Comparison of ENCODE assay signal across 8 cellular contexts in the genomic region with DNA sequence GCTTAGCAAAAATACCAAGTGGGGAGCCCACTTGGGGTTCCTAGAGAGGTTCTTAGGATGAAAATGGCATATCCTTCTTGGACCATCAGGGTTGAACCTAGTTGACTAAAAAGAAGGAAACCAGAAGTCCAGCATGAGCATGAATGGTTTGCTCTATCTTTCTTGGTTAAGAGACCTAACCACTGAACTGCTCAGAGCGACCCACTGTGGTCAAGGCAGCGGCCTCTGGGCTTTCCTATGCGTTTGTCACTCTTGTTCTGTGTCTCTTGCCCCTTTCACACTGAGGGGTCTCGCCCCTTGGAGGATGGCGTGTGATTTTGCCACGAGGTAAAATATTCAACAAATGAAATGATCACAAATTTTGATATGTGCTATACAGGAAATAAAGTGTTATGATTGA. TPM values are rescaled to one million over a fixed set of nuclear protein-coding genes. Genes with fewer than 3 reads are reported as not detected.
A peak's percentile ranks its signal among the peaks of the same experiment; 100 is the strongest.
DNase-seq lines count a peak whose midpoint lies in the region; ATAC-seq and TF ChIP-seq lines count a peak whose summit lies in the region.

No MANE protein-coding gene starts in this region.

- CTCF ChIA-PET in activated CD4-positive, alpha-beta T cell treated with anti-CD3 and anti-CD28 coated beads, Interleukin-2, amount 10 ng/mL, durations not matched to agents 7 days and 5 days (lab: Charles Lee) = interaction anchor here (0.6 to 4.0 kb wide), 16 partner anchors 9 to 97 kb away, joined by 3 to 16 read pairs (median 4); partner anchors contain the start of genes ALOXE3, AURKB, CTC1 and HES7

- H3K4me1 Mint-ChIP-seq in activated CD4-positive, alpha-beta T cell treated with anti-CD3 and anti-CD28 coated beads, Interleukin-2, amount 10 ng/mL, durations not matched to agents 7 days and 5 days = peaks cover 11% of the 10 kb centered on the region
- H3K4me1 Mint-ChIP-seq in activated T-helper 17 cell treated with anti-CD3 and anti-CD28 coated beads, Interleukin-2, amount 50 U/mL, for 72 hours = peaks cover 5% of the 10 kb centered on the region

- H3K27ac Mint-ChIP-seq in activated CD4-positive, alpha-beta T cell treated with anti-CD3 and anti-CD28 coated beads, Interleukin-2, amount 10 ng/mL, durations not matched to agents 7 days and 5 days = peak overlapping the region; percentile 42
- peak overlapping the region; percentile 77 for H3K27ac Mint-ChIP-seq in activated T-helper 17 cell treated with anti-CD3 and anti-CD28 coated beads, Interleukin-2, amount 50 U/mL, for 72 hours

- TF ChIP-seq CTCF in testis (IDR thresholded peaks at IDR 0.05) = no peak

- H3K9ac ChIP-seq in iPS-20b (ENCODE audit: low read depth, low read length) = no peak overlapping the region; the same call in 1 of the 2 replicates

- H3K9me3 ChIP-seq in iPS-20b (ENCODE audit: insufficient read depth, low read depth, low read length) (no peaks in the 10 kb centered on the region), testis (no peaks in the 10 kb centered on the region)

- H3K4me3 ChIP-seq in iPS-20b (ENCODE audit: low read length) = peak overlapping the region; percentile 49; the same call in 1 of the 2 replicates
- peak overlapping the region in 1 of 2 donors; percentile 76 for H3K4me3 ChIP-seq in testis

- DNase-seq in activated CD4-positive, alpha-beta T cell treated with anti-CD3 and anti-CD28 coated beads, Interleukin-2, amount 10 ng/mL, durations not matched to agents 7 days and 5 days = no peak
- no peak for DNase-seq in activated CD4-positive, alpha-beta T cell treated with anti-CD3 and anti-CD28 coated beads for 1 hour
- no peak for DNase-seq in testis
- DNase-seq in ureter (ENCODE audit: low spot score) = no peak
- DNase-seq in cerebellar cortex (ENCODE audit: low spot score) = no peak
- no peak for DNase-seq in activated CD8-positive, alpha-beta memory T cell treated with anti-CD3 and anti-CD28 coated beads, Interleukin-2, amount 50 U/mL, for 48 hours

- ATAC-seq in activated T-helper 17 cell treated with anti-CD3 and anti-CD28 coated beads, Interleukin-2, amount 50 U/mL, for 72 hours (replicated peaks) = no peak

- POLR2A ChIA-PET in activated CD4-positive, alpha-beta T cell treated with anti-CD3 and anti-CD28 coated beads, Interleukin-2, amount 10 ng/mL, durations not matched to agents 7 days and 5 days (lab: Charles Lee) = interaction anchor here (0.7 to 2.7 kb wide), 3 partner anchors 17 to 71 kb away, joined by 5 to 10 read pairs (median 8); partner anchors contain the start of gene AURKB

- no peaks in the 10 kb centered on the region for H3K27me3 Mint-ChIP-seq in activated CD4-positive, alpha-beta T cell treated with anti-CD3 and anti-CD28 coated beads, Interleukin-2, amount 10 ng/mL, durations not matched to agents 7 days and 5 days
- H3K27me3 Mint-ChIP-seq in activated T-helper 17 cell treated with anti-CD3 and anti-CD28 coated beads, Interleukin-2, amount 50 U/mL, for 72 hours = no peaks in the 10 kb centered on the region

- WGBS in testis, 2 donors = 28 to 34% methylated on average over 6 of the region's 6 CpGs

- intact Hi-C loops in testis (cut with DNase I; ENCODE audit: low total_unique reads) = no loop called here

- H3K36me3 Mint-ChIP-seq in activated CD4-positive, alpha-beta T cell treated with anti-CD3 and anti-CD28 coated beads, Interleukin-2, amount 10 ng/mL, durations not matched to agents 7 days and 5 days (ENCODE audit: low read depth) = no peaks in the 10 kb centered on the region
- no peaks in the 10 kb centered on the region for H3K36me3 Mint-ChIP-seq in activated T-helper 17 cell treated with anti-CD3 and anti-CD28 coated beads, Interleukin-2, amount 50 U/mL, for 72 hours (ENCODE audit: low read depth)

- H3K36me3 ChIP-seq in iPS-20b (ENCODE audit: insufficient read depth, low read depth, low read length) (no peaks in the 10 kb centered on the region), testis (ENCODE audit: low read depth, missing control alignments) (no peaks in the 10 kb centered on the region)

- H3K27ac ChIP-seq in iPS-20b (ENCODE audit: low read length) = no peak overlapping the region
- H3K27ac ChIP-seq in testis = peak overlapping the region; percentile 18 to 96

- TF ChIP-seq POLR2A in testis (IDR thresholded peaks at IDR 0.05) = no peak

- no peak overlapping the region for H3K4me3 Mint-ChIP-seq in activated CD4-positive, alpha-beta T cell treated with anti-CD3 and anti-CD28 coated beads, Interleukin-2, amount 10 ng/mL, durations not matched to agents 7 days and 5 days
- H3K4me3 Mint-ChIP-seq in activated T-helper 17 cell treated with anti-CD3 and anti-CD28 coated beads, Interleukin-2, amount 50 U/mL, for 72 hours = no peak overlapping the region

- H3K4me1 ChIP-seq in iPS-20b (ENCODE audit: insufficient read depth, low read length) (peaks cover 18% of the 10 kb centered on the region; the same call in 1 of the 2 replicates), testis (peaks cover 33% of the 10 kb centered on the region)

- H3K27me3 ChIP-seq in iPS-20b (ENCODE audit: insufficient read depth, low read length) = peaks cover 18% of the 10 kb centered on the region
- no peaks in the 10 kb centered on the region for H3K27me3 ChIP-seq in testis

- H3K9me3 Mint-ChIP-seq in activated CD4-positive, alpha-beta T cell treated with anti-CD3 and anti-CD28 coated beads, Interleukin-2, amount 10 ng/mL, durations not matched to agents 7 days and 5 days = no peaks in the 10 kb centered on the region
- H3K9me3 Mint-ChIP-seq in activated T-helper 17 cell treated with anti-CD3 and anti-CD28 coated beads, Interleukin-2, amount 50 U/mL, for 72 hours = no peaks in the 10 kb centered on the region

RNA-seq across cellular contexts. Expression of gene BORCS6, which starts 0.5 kb away (rescaled TPM):
- 10 to 100 TPM; 12.2 to 12.9 TPM for total RNA-seq in activated CD4-positive, alpha-beta T cell treated with anti-CD3 and anti-CD28 coated beads, Interleukin-2, amount 10 ng/mL, durations not matched to agents 7 days and 5 days
- total RNA-seq in activated T-helper 17 cell treated with anti-CD3 and anti-CD28 coated beads, Interleukin-2, amount 50 U/mL, for 72 hours = 1 to 10 TPM; 4.7 to 7.0 TPM
- total RNA-seq in testis (10 to 100 TPM in 1 of 2 donors, 1 to 10 TPM in 1; 8.7 to 10.4 TPM), ureter (7.1 TPM)
- 8.5 TPM for polyA plus RNA-seq in testis (ENCODE audit: insufficient read depth, low read depth, low replicate concordance)

RNA-seq across cellular contexts. Expression of gene TMEM107, which starts 14.3 kb away (rescaled TPM):
- 10 to 100 TPM; 34.8 to 37.2 TPM for total RNA-seq in activated CD4-positive, alpha-beta T cell treated with anti-CD3 and anti-CD28 coated beads, Interleukin-2, amount 10 ng/mL, durations not matched to agents 7 days and 5 days
- 10 to 100 TPM; 43.3 to 45.3 TPM for total RNA-seq in activated T-helper 17 cell treated with anti-CD3 and anti-CD28 coated beads, Interleukin-2, amount 50 U/mL, for 72 hours
- total RNA-seq in testis (10 to 100 TPM; 17.2 to 23.2 TPM), ureter (17.1 TPM)
- 31.8 TPM for polyA plus RNA-seq in testis (ENCODE audit: insufficient read depth, low read depth, low replicate concordance)

RNA-seq across cellular contexts. Expression of gene AURKB, which starts 19.9 kb away (rescaled TPM):
- total RNA-seq in activated CD4-positive, alpha-beta T cell treated with anti-CD3 and anti-CD28 coated beads, Interleukin-2, amount 10 ng/mL, durations not matched to agents 7 days and 5 days = 100 to 1,000 TPM; 188 to 224 TPM
- total RNA-seq in activated T-helper 17 cell treated with anti-CD3 and anti-CD28 coated beads, Interleukin-2, amount 50 U/mL, for 72 hours = 100 to 1,000 TPM; 158 to 161 TPM
- total RNA-seq in testis (1 to 10 TPM; 2.4 to 3.7 TPM), ureter (1.9 TPM)
- polyA plus RNA-seq in testis (ENCODE audit: insufficient read depth, low read depth, low replicate concordance) = 3.2 TPM

RNA-seq across cellular contexts. Expression of gene VAMP2, which starts 27.8 kb away (rescaled TPM):
- 10 to 100 TPM; 71.1 to 79.1 TPM for total RNA-seq in activated CD4-positive, alpha-beta T cell treated with anti-CD3 and anti-CD28 coated beads, Interleukin-2, amount 10 ng/mL, durations not matched to agents 7 days and 5 days
- total RNA-seq in activated T-helper 17 cell treated with anti-CD3 and anti-CD28 coated beads, Interleukin-2, amount 50 U/mL, for 72 hours = 10 to 100 TPM; 41.7 to 66.2 TPM
- total RNA-seq in testis = 10 to 100 TPM; 66.3 to 76.5 TPM
- 116 TPM for polyA plus RNA-seq in testis (ENCODE audit: insufficient read depth, low read depth, low replicate concordance)
- total RNA-seq in ureter = 87.9 TPM

RNA-seq across cellular contexts. Expression of gene PER1, which starts 38.3 kb away (rescaled TPM):
- 10 to 100 TPM; 26.9 to 28.7 TPM for total RNA-seq in activated CD4-positive, alpha-beta T cell treated with anti-CD3 and anti-CD28 coated beads, Interleukin-2, amount 10 ng/mL, durations not matched to agents 7 days and 5 days
- total RNA-seq in activated T-helper 17 cell treated with anti-CD3 and anti-CD28 coated beads, Interleukin-2, amount 50 U/mL, for 72 hours = 100 to 1,000 TPM in 1 of 2 donors, 10 to 100 TPM in 1; 52.0 to 269 TPM
- total RNA-seq in testis = 100 to 1,000 TPM in 1 of 2 donors, 10 to 100 TPM in 1; 96.0 to 119 TPM
- polyA plus RNA-seq in testis (ENCODE audit: insufficient read depth, low read depth, low replicate concordance) = 55.1 TPM
- total RNA-seq in ureter = 152 TPM

Comparison
In these comparisons a context has a peak if more than half of its experiments do, and no peak if none do; other contexts are left out.
1. RNA of gene AURKB, which starts 19.9 kb away (total RNA-seq): 188 to 224 TPM in activated CD4-positive, alpha-beta T cell treated with anti-CD3 and anti-CD28 coated beads, Interleukin-2, amount 10 ng/mL, durations not matched to agents 7 days and 5 days and 158 to 161 TPM in activated T-helper 17 cell treated with anti-CD3 and anti-CD28 coated beads, Interleukin-2, amount 50 U/mL, for 72 hours; 2.4 to 3.7 TPM in testis and 1.9 TPM in ureter (single experiment); every median in the first group is over 10 times any median in the second.